ENCODE assay signal across 8 cellular contexts in the genomic region with DNA sequence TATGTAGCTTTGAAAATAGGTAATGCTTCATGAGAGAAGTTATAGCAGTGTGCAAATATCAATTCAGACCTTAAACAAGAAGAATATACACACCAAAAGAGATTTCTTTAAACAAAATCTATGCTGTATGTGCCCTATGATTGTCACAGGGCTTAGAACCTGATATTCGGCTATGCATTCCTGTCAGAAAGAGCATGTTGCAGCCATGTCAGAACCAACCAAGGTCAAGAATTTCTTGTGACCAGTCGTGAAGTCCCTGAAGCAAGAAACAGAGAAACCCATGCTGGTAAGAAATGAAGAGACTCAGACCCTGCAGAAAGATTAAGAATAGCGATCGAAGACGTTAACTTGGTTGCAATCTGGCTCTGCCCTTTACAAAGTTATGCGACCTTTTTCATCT.
DNase-seq lines count a peak whose midpoint lies in the region; ATAC-seq, FAIRE-seq and TF ChIP-seq lines count a peak whose summit lies in the region.

No MANE protein-coding gene starts in this region.

- peaks cover 36% of the 10 kb centered on the region for H3K9me3 Mint-ChIP-seq in endodermal cell

- H3K27me3 ChIP-seq in OCI-LY1 (ENCODE audit: insufficient read depth, low read length) = no peaks in the 10 kb centered on the region
- H3K27me3 ChIP-seq in endodermal cell (ENCODE audit: control insufficient read depth, insufficient read depth, low read length, poor library complexity, severe bottlenecking) = no peaks in the 10 kb centered on the region
- H3K27me3 ChIP-seq in ovary = no peaks in the 10 kb centered on the region

- H4K20me1 ChIP-seq in OCI-LY1 (ENCODE audit: insufficient read depth, low read length) = no peaks in the 10 kb centered on the region

- WGBS in endodermal cell (ENCODE audit: insufficient coverage in 1 of 2, insufficient read length in 1 of 2), 2 experiments = 29 to 68% methylated on average over 1 to 6 of the region's 6 CpGs
- 31 to 34% (median 32%) methylated on average over 6 of the region's 6 CpGs for WGBS in ovary, 3 donors

- TF ChIP-seq EP300 in ovary (IDR thresholded peaks at IDR 0.05) = no peak

- H3K4me3 Mint-ChIP-seq in endodermal cell = peak overlapping the region; percentile 96

- H3F3A ChIP-seq in OCI-LY1 (ENCODE audit: insufficient read depth, low read length) = no peaks in the 10 kb centered on the region

- DNase-seq in ELR (ENCODE audit: low read depth) (peak; percentile 2), endodermal cell (no peak), ovary (no peak), RCC 7860 (ENCODE audit: low spot score) (no peak)

- peak overlapping the region; percentile 35 for H2AFZ ChIP-seq in OCI-LY1 (ENCODE audit: low read length)

- no peak for FAIRE-seq in RCC 7860 (lab: Jason Lieb, UNC)

- peaks cover 4% of the 10 kb centered on the region for H3K36me3 Mint-ChIP-seq in endodermal cell (ENCODE audit: low read depth)

- H3K79me2 ChIP-seq in OCI-LY1 (ENCODE audit: insufficient read depth, low read length) = peaks cover 14% of the 10 kb centered on the region; the same call in 1 of the 2 replicates

- no peak for TF ChIP-seq POLR2A in ovary (IDR thresholded peaks at IDR 0.05)

- ATAC-seq in GM21619 (IDR thresholded peaks at IDR 0.05; ENCODE audit: unreplicated experiment) = no peak
- no peak for ATAC-seq in GM19467 (IDR thresholded peaks at IDR 0.05; ENCODE audit: unreplicated experiment)
- ATAC-seq in HG02852 (IDR thresholded peaks at IDR 0.05; ENCODE audit: unreplicated experiment) = no peak

- H3K27ac ChIP-seq in OCI-LY1 (ENCODE audit: low read depth, low read length, poor library complexity, severe bottlenecking) (no peak overlapping the region), endodermal cell (ENCODE audit: low read depth, low read length) (no peak overlapping the region), ovary (no peak overlapping the region)

- H3K4me1 ChIP-seq in OCI-LY1 (ENCODE audit: insufficient read depth, low read length, severe bottlenecking) (peaks cover 17% of the 10 kb centered on the region), endodermal cell (ENCODE audit: control insufficient read depth, insufficient read depth, low read length) (no peaks in the 10 kb centered on the region), ovary (ENCODE audit: insufficient read depth) (no peaks in the 10 kb centered on the region)

- no peaks in the 10 kb centered on the region for H3K9me2 ChIP-seq in OCI-LY1 (ENCODE audit: low read depth, low read length)

- H3K4me3 ChIP-seq in OCI-LY1 (ENCODE audit: low read depth, low read length, poor library complexity, severe bottlenecking) (peak overlapping the region; percentile 90), endodermal cell (ENCODE audit: low read length) (peak overlapping the region; percentile 92), ovary (peak overlapping the region; percentile 38)

- H3K27me3 Mint-ChIP-seq in endodermal cell (ENCODE audit: insufficient read depth) = no peaks in the 10 kb centered on the region

- intact Hi-C loops in ovary (cut with DNase I) = no loop called here

- H3K4me1 Mint-ChIP-seq in endodermal cell = no peaks in the 10 kb centered on the region

- TF ChIP-seq CTCF in OCI-LY1 (IDR thresholded peaks at IDR 0.05; ENCODE audit: low read length) (no peak), endodermal cell (conservative IDR thresholded peaks at IDR 0.05) (no peak), ovary (IDR thresholded peaks at IDR 0.05) (no peak)

- H3K27ac Mint-ChIP-seq in endodermal cell = no peak overlapping the region

- H3K9ac ChIP-seq in OCI-LY1 (ENCODE audit: low read length) (peak overlapping the region; percentile 77), endodermal cell (ENCODE audit: extremely low read depth, low read length, poor library complexity, severe bottlenecking) (no peak overlapping the region)

- H3K9me3 ChIP-seq in OCI-LY1 (ENCODE audit: low read length) (no peaks in the 10 kb centered on the region), endodermal cell (ENCODE audit: control insufficient read depth, low read length) (no peaks in the 10 kb centered on the region), ovary (no peaks in the 10 kb centered on the region)

- H3K4me2 ChIP-seq in OCI-LY1 (ENCODE audit: low read length) = peak overlapping the region; percentile 67

- 0 out of 2 replicates have a peak, but pooled peaks cover 9% of the 10 kb centered on the region for H3K36me3 ChIP-seq in OCI-LY1 (ENCODE audit: insufficient read depth, low read length)
- H3K36me3 ChIP-seq in endodermal cell (ENCODE audit: control insufficient read depth, insufficient read depth, low read length) = no peaks in the 10 kb centered on the region
- no peaks in the 10 kb centered on the region for H3K36me3 ChIP-seq in ovary

Comparison
In these comparisons a context has a peak if more than half of its experiments do, and no peak if none do; other contexts are left out.
1. H3K4me3 ChIP-seq: peak in every context shown above with its lines; median percentile 92 in endodermal cell; 90 in OCI-LY1; 38 in ovary.